Comparison of ENCODE assay signal across 19 cellular contexts in the genomic region with DNA sequence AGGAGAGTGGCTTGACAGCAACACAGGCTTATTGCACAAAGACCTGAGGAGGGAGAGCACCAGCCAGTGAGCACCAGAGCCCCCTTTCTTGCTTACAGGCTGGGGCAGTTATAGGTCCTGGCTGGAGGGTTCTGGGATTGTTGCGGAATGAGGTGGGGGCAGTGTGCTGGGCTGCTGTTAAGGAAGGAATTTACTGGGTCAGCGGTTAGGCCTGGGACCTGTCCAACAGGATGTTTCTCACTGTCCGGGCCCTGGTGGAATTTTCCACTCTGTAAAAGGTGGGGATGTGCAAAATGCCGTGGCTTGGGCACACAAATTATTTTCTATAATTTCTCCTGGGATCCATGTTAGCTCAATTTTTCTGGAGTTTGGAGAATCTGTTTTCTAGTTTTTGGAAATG.
DNase-seq lines count a peak whose midpoint lies in the region; ATAC-seq, FAIRE-seq and TF ChIP-seq lines count a peak whose summit lies in the region.
"Had no signal": no experiment of that assay in that cellular context is flagged by ENCODE, and none has a peak within 500 bp of the region (broad histone marks: within the 10 kb centered on the region; RNA-seq: fewer than 3 reads in every experiment).

No MANE protein-coding gene starts in this region.

- H3K4me3 ChIP-seq in A549 (no peak overlapping the region), fibroblast of villous mesenchyme (ENCODE audit: low read depth, low read length) (no peak overlapping the region), pancreas (no peak overlapping the region), HAP-1 (no peak overlapping the region)
- H3K4me3 ChIP-seq: thoracic aorta had no signal

- H3K4me1 ChIP-seq in A549 (peaks cover 18% of the 10 kb centered on the region), pancreas (no peaks in the 10 kb centered on the region), HAP-1 (no peaks in the 10 kb centered on the region)

- H3K36me3 ChIP-seq in pancreas = no peaks in the 10 kb centered on the region
- no peaks in the 10 kb centered on the region for H3K36me3 ChIP-seq in HAP-1 (replicated peaks)
- H3K36me3 ChIP-seq: thoracic aorta had no signal

- no peak for TF ChIP-seq POLR2A in A549 (IDR thresholded peaks at IDR 0.05; ENCODE audit: low read length)
- no peak for TF ChIP-seq POLR2A in H54 (IDR thresholded peaks at IDR 0.05; ENCODE audit: low read depth, low read length)

- FAIRE-seq in A549 (lab: Jason Lieb, UNC) (no peak), pancreas (lab: Jason Lieb, UNC) (no peak), H54 (lab: Jason Lieb, UNC) (no peak)

- in situ Hi-C loops in HAP-1 (cut with MboI; ENCODE audit: low sequenced_read_pairs) = no loop called here

- no peak for DNase-seq in A549 (ENCODE audit: low read depth in 1 of 2, low spot score in 1 of 2)
- peak; percentile 96 for DNase-seq in M059J (ENCODE audit: low read depth)
- peak; percentile 56 for DNase-seq in fibroblast of villous mesenchyme (ENCODE audit: low read depth)
- peak in 1 of 6 donors; percentile 13 for DNase-seq in pancreas
- no peak for DNase-seq in GDM1 (lab: John Stamatoyannopoulos, UW)
- no peak for DNase-seq in HAP-1 (ENCODE audit: low spot score in 2 of 2)
- DNase-seq in H54 (ENCODE audit: insufficient read length, low spot score) = no peak
- DNase-seq: activated CD4-positive, alpha-beta T cell treated with anti-CD3 and anti-CD28 coated beads, Interleukin-2, amount 10 ng/mL, durations not matched to agents 24 days and 14 days; activated gamma-delta T cell; activated T-cell treated with anti-CD3 and anti-CD28 coated beads, Interleukin-2, amount 50 U/mL, for 1 hour; GF-D8; glutamatergic neuron; KG1; mammary epithelial cell; NCI-H146; NCI-H446 treated with DMSO at 0.1 percent for 48 hours; stimulated activated naive CD4-positive, alpha-beta T cell treated with Interleukin-2 at 50 U/mL for 16 hours had no signal

- 27% methylated on average over 4 of the region's 4 CpGs for WGBS in A549 (ENCODE audit: missing lambda C conversion rate)
- WGBS in pancreas, 2 donors = 56 to 57% methylated on average over 4 of the region's 4 CpGs

- ATAC-seq in A549 = peak in 1 of 2 experiments; percentile 19; a peak in 1 of 6 replicates
- ATAC-seq in pancreas = peak in 3 of 4 donors; percentile 36 to 65 (median 61)
- ATAC-seq in GM21529 (IDR thresholded peaks at IDR 0.05; ENCODE audit: unreplicated experiment) = no peak

- peak overlapping the region; percentile 11; the same call in 1 of the 3 replicates for H3K4me2 ChIP-seq in A549

- TF ChIP-seq CTCF in A549 (IDR thresholded peaks at IDR 0.05) = no peak
- TF ChIP-seq CTCF in fibroblast of villous mesenchyme (IDR thresholded peaks at IDR 0.05; ENCODE audit: insufficient read depth, low read depth, low read length) = no peak
- TF ChIP-seq CTCF in pancreas (IDR thresholded peaks at IDR 0.05) = no peak

- H3K27me3 ChIP-seq in pancreas = no peaks in the 10 kb centered on the region
- no peaks in the 10 kb centered on the region for H3K27me3 ChIP-seq in HAP-1 (ENCODE audit: low read depth)

- POLR2A ChIA-PET in A549 (lab: Yijun Ruan, JAX) = no interaction called here

- peaks cover 15% of the 10 kb centered on the region; the same call in 2 of the 3 replicates for H3K9me3 ChIP-seq in A549
- H3K9me3 ChIP-seq in pancreas = no peaks in the 10 kb centered on the region
- no peaks in the 10 kb centered on the region for H3K9me3 ChIP-seq in HAP-1
- H3K9me3 ChIP-seq: thoracic aorta had no signal

- H3K27ac ChIP-seq in A549 (0 out of 6 replicates have a peak overlapping the region, but pooled peaks of 1 of the 2 experiments have one; percentile 5), pancreas (no peak overlapping the region)
- H3K27ac ChIP-seq: thoracic aorta had no signal

- TF ChIP-seq EP300 in A549 (IDR thresholded peaks at IDR 0.05) = no peak

- CTCF ChIA-PET in A549 (lab: Yijun Ruan, JAX) = no interaction called here

- intact Hi-C loops in pancreas (cut with DNase I) = no loop called here

- TF ChIP-seq RAD21 in A549 (conservative IDR thresholded peaks at IDR 0.05 in 1 of 2, IDR thresholded peaks at IDR 0.05 in 1 of 2) = no peak

TF ChIP-seq in A549, 52 proteins besides CTCF, POLR2A, EP300 and RAD21:
- no peak for TF ChIP-seq JUNB (IDR thresholded peaks at IDR 0.05)
- TF ChIP-seq TFCP2L1 (CRISPR knock-in tag; IDR thresholded peaks at IDR 0.05) = no peak
- TF ChIP-seq ZFP36 (IDR thresholded peaks at IDR 0.05; ENCODE audit: borderline replicate concordance, partially characterized antibody) = no peak
- TF ChIP-seq RCOR1 (IDR thresholded peaks at IDR 0.05; ENCODE audit: low read depth, low read length) = no peak
- TF ChIP-seq MAZ (IDR thresholded peaks at IDR 0.05; ENCODE audit: borderline replicate concordance, low read depth, low read length) = no peak
- TF ChIP-seq FOXS1 (CRISPR knock-in tag; IDR thresholded peaks at IDR 0.05) = no peak
- TF ChIP-seq RFX5 (IDR thresholded peaks at IDR 0.05) = no peak
- TF ChIP-seq, protein P1, sequence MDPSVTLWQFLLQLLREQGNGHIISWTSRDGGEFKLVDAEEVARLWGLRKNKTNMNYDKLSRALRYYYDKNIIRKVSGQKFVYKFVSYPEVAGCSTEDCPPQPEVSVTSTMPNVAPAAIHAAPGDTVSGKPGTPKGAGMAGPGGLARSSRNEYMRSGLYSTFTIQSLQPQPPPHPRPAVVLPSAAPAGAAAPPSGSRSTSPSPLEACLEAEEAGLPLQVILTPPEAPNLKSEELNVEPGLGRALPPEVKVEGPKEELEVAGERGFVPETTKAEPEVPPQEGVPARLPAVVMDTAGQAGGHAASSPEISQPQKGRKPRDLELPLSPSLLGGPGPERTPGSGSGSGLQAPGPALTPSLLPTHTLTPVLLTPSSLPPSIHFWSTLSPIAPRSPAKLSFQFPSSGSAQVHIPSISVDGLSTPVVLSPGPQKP (IDR thresholded peaks at IDR 0.05; ENCODE audit: low read depth, low read length) = no peak
- TF ChIP-seq, protein P2, sequence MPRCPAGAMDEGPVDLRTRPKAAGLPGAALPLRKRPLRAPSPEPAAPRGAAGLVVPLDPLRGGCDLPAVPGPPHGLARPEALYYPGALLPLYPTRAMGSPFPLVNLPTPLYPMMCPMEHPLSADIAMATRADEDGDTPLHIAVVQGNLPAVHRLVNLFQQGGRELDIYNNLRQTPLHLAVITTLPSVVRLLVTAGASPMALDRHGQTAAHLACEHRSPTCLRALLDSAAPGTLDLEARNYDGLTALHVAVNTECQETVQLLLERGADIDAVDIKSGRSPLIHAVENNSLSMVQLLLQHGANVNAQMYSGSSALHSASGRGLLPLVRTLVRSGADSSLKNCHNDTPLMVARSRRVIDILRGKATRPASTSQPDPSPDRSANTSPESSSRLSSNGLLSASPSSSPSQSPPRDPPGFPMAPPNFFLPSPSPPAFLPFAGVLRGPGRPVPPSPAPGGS (IDR thresholded peaks at IDR 0.05) = no peak
- TF ChIP-seq TP53 (CRISPR knock-in tag; IDR thresholded peaks at IDR 0.05) = no peak
- TF ChIP-seq MYC (IDR thresholded peaks at IDR 0.05; ENCODE audit: borderline replicate concordance, low read length) = no peak
- TF ChIP-seq, protein P3, sequence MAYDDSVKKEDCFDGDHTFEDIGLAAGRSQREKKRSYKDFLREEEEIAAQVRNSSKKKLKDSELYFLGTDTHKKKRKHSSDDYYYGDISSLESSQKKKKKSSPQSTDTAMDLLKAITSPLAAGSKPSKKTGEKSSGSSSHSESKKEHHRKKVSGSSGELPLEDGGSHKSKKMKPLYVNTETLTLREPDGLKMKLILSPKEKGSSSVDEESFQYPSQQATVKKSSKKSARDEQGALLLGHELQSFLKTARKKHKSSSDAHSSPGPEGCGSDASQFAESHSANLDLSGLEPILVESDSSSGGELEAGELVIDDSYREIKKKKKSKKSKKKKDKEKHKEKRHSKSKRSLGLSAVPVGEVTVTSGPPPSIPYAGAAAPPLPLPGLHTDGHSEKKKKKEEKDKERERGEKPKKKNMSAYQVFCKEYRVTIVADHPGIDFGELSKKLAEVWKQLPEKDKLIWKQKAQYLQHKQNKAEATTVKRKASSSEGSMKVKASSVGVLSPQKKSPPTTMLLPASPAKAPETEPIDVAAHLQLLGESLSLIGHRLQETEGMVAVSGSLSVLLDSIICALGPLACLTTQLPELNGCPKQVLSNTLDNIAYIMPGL (CRISPR knock-in tag; IDR thresholded peaks at IDR 0.05; ENCODE audit: borderline replicate concordance) = no peak

Comparison
In these comparisons a context has a peak if more than half of its experiments do, and no peak if none do; other contexts are left out.
1. DNase-seq: peak in M059J (single experiment) and fibroblast of villous mesenchyme (single experiment); none in A549 (0 of 2), GDM1 (single experiment), HAP-1 (0 of 2) and H54 (single experiment).